Comparison of ENCODE assay signal across 8 cellular contexts in genomic region chr17:59844884-59845594, GRCh38. TPM values are rescaled to one million over a fixed set of nuclear protein-coding genes. Genes with fewer than 3 reads are reported as not detected.
DNase-seq lines count a peak whose midpoint lies in the region; ATAC-seq and TF ChIP-seq lines count a peak whose summit lies in the region.

No MANE protein-coding gene starts in this region.

- DNase-seq in activated T-cell treated with anti-CD3 and anti-CD28 coated beads, Interleukin-2, amount 50 U/mL, for 72 hours: no peak
- DNase-seq in activated T-cell treated with anti-CD3 and anti-CD28 coated beads for 4 hours (no peak), foreskin keratinocyte (peak; percentile 23 to 62), NCI-H1930 (lab: John Stamatoyannopoulos, UW) (no peak)
- DNase-seq in T-helper 2 cell treated with Interferon-gamma antibody and Interleukin-4, amounts not matched to agents 5 μg/mL and 100 μg/mL, for 36 hours (ENCODE audit: low spot score): no peak

- H3K4me1 Mint-ChIP-seq in activated T-cell treated with anti-CD3 and anti-CD28 coated beads, Interleukin-2, amount 50 U/mL, for 72 hours (ENCODE audit: low read depth): peaks cover 95% of the 10 kb centered on the region
- peaks cover 54% of the 10 kb centered on the region for H3K4me1 Mint-ChIP-seq in T-helper 2 cell treated with Interferon-gamma antibody and Interleukin-4, amounts not matched to agents 5 μg/mL and 100 μg/mL, for 36 hours (ENCODE audit: low read depth)

- peaks cover 17% of the 10 kb centered on the region for H3K4me1 ChIP-seq in foreskin keratinocyte

- no peak for ATAC-seq in activated T-cell treated with anti-CD3 and anti-CD28 coated beads, Interleukin-2, amount 50 U/mL, for 72 hours (replicated peaks in 1 of 2)
- no peak for ATAC-seq in foreskin keratinocyte
- ATAC-seq in GM19455 (IDR thresholded peaks at IDR 0.05; ENCODE audit: unreplicated experiment): no peak
- no peak for ATAC-seq in GM21723 (IDR thresholded peaks at IDR 0.05; ENCODE audit: unreplicated experiment)

- peak overlapping the region; percentile 99 for H3K27ac ChIP-seq in foreskin keratinocyte
- H3K27ac ChIP-seq in temporal lobe (ENCODE audit: low read depth, low read length): peak overlapping the region; percentile 61

- peak overlapping the region; percentile 95 for H3K27ac Mint-ChIP-seq in activated T-cell treated with anti-CD3 and anti-CD28 coated beads, Interleukin-2, amount 50 U/mL, for 72 hours
- peak overlapping the region; percentile 76 for H3K27ac Mint-ChIP-seq in T-helper 2 cell treated with Interferon-gamma antibody and Interleukin-4, amounts not matched to agents 5 μg/mL and 100 μg/mL, for 36 hours

- peak overlapping the region; percentile 53 to 72 for H3K4me3 Mint-ChIP-seq in activated T-cell treated with anti-CD3 and anti-CD28 coated beads, Interleukin-2, amount 50 U/mL, for 72 hours
- H3K4me3 Mint-ChIP-seq in T-helper 2 cell treated with Interferon-gamma antibody and Interleukin-4, amounts not matched to agents 5 μg/mL and 100 μg/mL, for 36 hours: peak overlapping the region; percentile 49

- no peaks in the 10 kb centered on the region for H3K27me3 Mint-ChIP-seq in activated T-cell treated with anti-CD3 and anti-CD28 coated beads, Interleukin-2, amount 50 U/mL, for 72 hours (ENCODE audit: low read depth)
- H3K27me3 Mint-ChIP-seq in T-helper 2 cell treated with Interferon-gamma antibody and Interleukin-4, amounts not matched to agents 5 μg/mL and 100 μg/mL, for 36 hours (ENCODE audit: low read depth): peaks cover 2% of the 10 kb centered on the region

- H3K27me3 ChIP-seq in foreskin keratinocyte: no peaks in the 10 kb centered on the region

- peaks cover 21 to 26% of the 10 kb centered on the region in 2 donors for H3K36me3 Mint-ChIP-seq in activated T-cell treated with anti-CD3 and anti-CD28 coated beads, Interleukin-2, amount 50 U/mL, for 72 hours (ENCODE audit: insufficient read depth in 2 of 2)
- peaks cover 33% of the 10 kb centered on the region for H3K36me3 Mint-ChIP-seq in T-helper 2 cell treated with Interferon-gamma antibody and Interleukin-4, amounts not matched to agents 5 μg/mL and 100 μg/mL, for 36 hours (ENCODE audit: low read depth)

- H3K9me3 Mint-ChIP-seq in activated T-cell treated with anti-CD3 and anti-CD28 coated beads, Interleukin-2, amount 50 U/mL, for 72 hours: no peaks in the 10 kb centered on the region
- H3K9me3 Mint-ChIP-seq in T-helper 2 cell treated with Interferon-gamma antibody and Interleukin-4, amounts not matched to agents 5 μg/mL and 100 μg/mL, for 36 hours: no peaks in the 10 kb centered on the region

- TF ChIP-seq CTCF in foreskin keratinocyte (conservative IDR thresholded peaks at IDR 0.05): no peak

RNA-seq across cellular contexts. Expression of gene TUBD1, which starts 47.7 kb away (rescaled TPM):
- 10 to 100 TPM; 13.8 to 14.3 TPM for total RNA-seq in activated T-cell treated with anti-CD3 and anti-CD28 coated beads, Interleukin-2, amount 50 U/mL, for 72 hours
- 4.5 and 6.3 TPM in 2 replicates for total RNA-seq in foreskin keratinocyte
- polyA plus RNA-seq in foreskin keratinocyte: 2.9 and 4.0 TPM in 2 replicates
- total RNA-seq in temporal lobe: 9.1 TPM

RNA-seq across cellular contexts. Expression of gene RPS6KB1, which starts 47.9 kb away (rescaled TPM):
- total RNA-seq in activated T-cell treated with anti-CD3 and anti-CD28 coated beads, Interleukin-2, amount 50 U/mL, for 72 hours: 10 to 100 TPM; 65.8 to 68.8 TPM
- total RNA-seq in foreskin keratinocyte (18.0 and 20.1 TPM in 2 replicates), temporal lobe (30.5 TPM)
- polyA plus RNA-seq in foreskin keratinocyte: 8.7 and 10.4 TPM in 2 replicates

Comparison
In these comparisons a context has a peak if more than half of its experiments do, and no peak if none do; other contexts are left out.
1. DNase-seq: peak in foreskin keratinocyte (2 of 2); none in activated T-cell treated with anti-CD3 and anti-CD28 coated beads, Interleukin-2, amount 50 U/mL, for 72 hours (0 of 2), activated T-cell treated with anti-CD3 and anti-CD28 coated beads for 4 hours (single experiment), T-helper 2 cell treated with Interferon-gamma antibody and Interleukin-4, amounts not matched to agents 5 μg/mL and 100 μg/mL, for 36 hours (single experiment) and NCI-H1930 (0 of 2).